1 cellular context compared by ENCODE assay signal in genomic region chr1:58346076-58346435, GRCh38.
TF ChIP-seq lines count a peak whose summit lies in the region.

No MANE protein-coding gene starts in this region.

TF ChIP-seq in H1, 55 proteins besides CTCF, POLR2A, EP300 and RAD21:
- no peak for TF ChIP-seq CBX8 (IDR thresholded peaks at IDR 0.05; ENCODE audit: borderline replicate concordance, low read depth, low read length)
- TF ChIP-seq HDAC2 (IDR thresholded peaks at IDR 0.05; ENCODE audit: borderline replicate concordance in 1 of 2, low read depth in 2 of 2, low read length in 2 of 2) = no peak
- TF ChIP-seq SP1 (IDR thresholded peaks at IDR 0.05; ENCODE audit: low read depth, low read length) = no peak
- no peak for TF ChIP-seq POU5F1 (IDR thresholded peaks at IDR 0.05; ENCODE audit: low read depth, low read length)
- TF ChIP-seq SP4 (IDR thresholded peaks at IDR 0.05; ENCODE audit: low read length) = no peak
- TF ChIP-seq FOSL1 (IDR thresholded peaks at IDR 0.05; ENCODE audit: insufficient read depth, low read depth, low read length) = no peak
- TF ChIP-seq TEAD4 (IDR thresholded peaks at IDR 0.05; ENCODE audit: low read depth, low read length) = no peak
